ENCODE assay signal across 18 cellular contexts in genomic region chr11:73468590-73469161, GRCh38.
"Had no signal": no experiment of that assay in that cellular context is flagged by ENCODE, and none has a peak within 500 bp of the region (broad histone marks: within the 10 kb centered on the region; RNA-seq: fewer than 3 reads in every experiment).

No MANE protein-coding gene starts in this region.

- H3K4me3 Mint-ChIP-seq: activated B cell treated with CpG ODN at 0.5 μM for 24 hours; activated CD4-positive, alpha-beta T cell treated with anti-CD3 and anti-CD28 coated beads, Interleukin-2, amount 10 ng/mL, durations not matched to agents 7 days and 5 days; activated naive CD8-positive, alpha-beta T cell treated with anti-CD3 and anti-CD28 coated beads, Interleukin-2, amount 50 U/mL, for 24 hours; naive B cell; T-cell had no signal

- H3K9me3 Mint-ChIP-seq: activated B cell treated with CpG ODN at 0.5 μM for 24 hours; activated CD4-positive, alpha-beta T cell treated with anti-CD3 and anti-CD28 coated beads, Interleukin-2, amount 10 ng/mL, durations not matched to agents 7 days and 5 days; activated naive CD8-positive, alpha-beta T cell treated with anti-CD3 and anti-CD28 coated beads, Interleukin-2, amount 50 U/mL, for 24 hours; T-cell had no signal

- H3K36me3 Mint-ChIP-seq: naive B cell had no signal

- H3K27me3 Mint-ChIP-seq: activated B cell treated with CpG ODN at 0.5 μM for 24 hours; activated CD4-positive, alpha-beta T cell treated with anti-CD3 and anti-CD28 coated beads, Interleukin-2, amount 10 ng/mL, durations not matched to agents 7 days and 5 days; activated naive CD8-positive, alpha-beta T cell treated with anti-CD3 and anti-CD28 coated beads, Interleukin-2, amount 50 U/mL, for 24 hours; naive B cell; T-cell had no signal

- H3K36me3 ChIP-seq: lower lobe of right lung, suprapubic skin, upper lobe of right lung had no signal

- H3K27ac Mint-ChIP-seq: activated B cell treated with CpG ODN at 0.5 μM for 24 hours; activated CD4-positive, alpha-beta T cell treated with anti-CD3 and anti-CD28 coated beads, Interleukin-2, amount 10 ng/mL, durations not matched to agents 7 days and 5 days; activated naive CD8-positive, alpha-beta T cell treated with anti-CD3 and anti-CD28 coated beads, Interleukin-2, amount 50 U/mL, for 24 hours; T-cell had no signal

- H3K4me3 ChIP-seq: lower lobe of right lung, suprapubic skin, upper lobe of right lung had no signal

- DNase-seq: activated B cell treated with CpG ODN at 0.5 μM for 24 hours; activated CD4-positive, alpha-beta T cell treated with anti-CD3 and anti-CD28 coated beads, Interleukin-2, amount 10 ng/mL, durations not matched to agents 7 days and 5 days; activated CD8-positive, alpha-beta memory T cell treated with anti-CD3 and anti-CD28 coated beads for 24 hours; activated naive CD4-positive, alpha-beta T cell treated with Interleukin-2 at 50 U/mL for 16 hours; activated naive CD8-positive, alpha-beta T cell treated with anti-CD3 and anti-CD28 coated beads, Interleukin-2, amount 50 U/mL, for 24 hours; caudate nucleus; cortex of kidney; effector memory CD4-positive, alpha-beta T cell; hippocampal formation; kidney glomerular epithelial cell; lower lobe of right lung; naive B cell; posterior cingulate gyrus; stimulated activated CD4-positive, alpha-beta T cell treated with anti-CD3 and anti-CD28 coated beads, Interleukin-12 subunit alpha, Interleukin-12 subunit beta, amount 100 ng/mL, for 4 hours; stimulated activated naive CD4-positive, alpha-beta T cell treated with Interleukin-2 at 50 U/mL for 16 hours; T-cell; upper lobe of right lung had no signal

- H3K27me3 ChIP-seq: suprapubic skin, upper lobe of right lung had no signal

- H3K27ac ChIP-seq: lower lobe of right lung, suprapubic skin, upper lobe of right lung had no signal

- H3K9me3 ChIP-seq: lower lobe of right lung, suprapubic skin, upper lobe of right lung had no signal

- H3K4me1 Mint-ChIP-seq: activated naive CD8-positive, alpha-beta T cell treated with anti-CD3 and anti-CD28 coated beads, Interleukin-2, amount 50 U/mL, for 24 hours; T-cell had no signal
